In the genomic region with DNA sequence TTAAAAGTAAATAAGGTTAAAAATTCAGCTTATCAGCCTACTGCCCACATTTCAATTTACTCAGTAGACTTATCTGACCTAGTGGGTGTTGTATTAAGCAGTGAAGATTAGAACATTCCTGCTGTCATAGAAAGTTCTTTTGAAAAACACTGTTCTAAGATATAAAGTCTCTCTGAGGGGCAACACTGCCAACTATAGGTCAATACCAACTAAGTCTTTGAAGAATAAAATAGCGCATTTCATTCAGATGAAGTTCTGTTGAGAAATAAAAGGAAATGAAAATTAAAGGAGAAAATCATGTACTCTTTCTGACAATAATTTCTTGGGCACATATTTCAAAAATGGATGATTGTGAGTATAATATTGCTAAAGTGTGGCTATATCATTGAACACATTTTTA, we compare ENCODE assay signal across 1 cellular context.
TF ChIP-seq lines count a peak whose summit lies in the region.

No MANE protein-coding gene starts in this region.

TF ChIP-seq in WTC11, 78 proteins besides CTCF, POLR2A, EP300 and RAD21 (continued from another document):
- TF ChIP-seq, protein P1, sequence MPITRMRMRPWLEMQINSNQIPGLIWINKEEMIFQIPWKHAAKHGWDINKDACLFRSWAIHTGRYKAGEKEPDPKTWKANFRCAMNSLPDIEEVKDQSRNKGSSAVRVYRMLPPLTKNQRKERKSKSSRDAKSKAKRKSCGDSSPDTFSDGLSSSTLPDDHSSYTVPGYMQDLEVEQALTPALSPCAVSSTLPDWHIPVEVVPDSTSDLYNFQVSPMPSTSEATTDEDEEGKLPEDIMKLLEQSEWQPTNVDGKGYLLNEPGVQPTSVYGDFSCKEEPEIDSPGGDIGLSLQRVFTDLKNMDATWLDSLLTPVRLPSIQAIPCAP (CRISPR knock-in tag; IDR thresholded peaks at IDR 0.05): no peak
- TF ChIP-seq, protein P2, sequence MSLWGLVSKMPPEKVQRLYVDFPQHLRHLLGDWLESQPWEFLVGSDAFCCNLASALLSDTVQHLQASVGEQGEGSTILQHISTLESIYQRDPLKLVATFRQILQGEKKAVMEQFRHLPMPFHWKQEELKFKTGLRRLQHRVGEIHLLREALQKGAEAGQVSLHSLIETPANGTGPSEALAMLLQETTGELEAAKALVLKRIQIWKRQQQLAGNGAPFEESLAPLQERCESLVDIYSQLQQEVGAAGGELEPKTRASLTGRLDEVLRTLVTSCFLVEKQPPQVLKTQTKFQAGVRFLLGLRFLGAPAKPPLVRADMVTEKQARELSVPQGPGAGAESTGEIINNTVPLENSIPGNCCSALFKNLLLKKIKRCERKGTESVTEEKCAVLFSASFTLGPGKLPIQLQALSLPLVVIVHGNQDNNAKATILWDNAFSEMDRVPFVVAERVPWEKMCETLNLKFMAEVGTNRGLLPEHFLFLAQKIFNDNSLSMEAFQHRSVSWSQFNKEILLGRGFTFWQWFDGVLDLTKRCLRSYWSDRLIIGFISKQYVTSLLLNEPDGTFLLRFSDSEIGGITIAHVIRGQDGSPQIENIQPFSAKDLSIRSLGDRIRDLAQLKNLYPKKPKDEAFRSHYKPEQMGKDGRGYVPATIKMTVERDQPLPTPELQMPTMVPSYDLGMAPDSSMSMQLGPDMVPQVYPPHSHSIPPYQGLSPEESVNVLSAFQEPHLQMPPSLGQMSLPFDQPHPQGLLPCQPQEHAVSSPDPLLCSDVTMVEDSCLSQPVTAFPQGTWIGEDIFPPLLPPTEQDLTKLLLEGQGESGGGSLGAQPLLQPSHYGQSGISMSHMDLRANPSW (CRISPR knock-in tag; conservative IDR thresholded peaks at IDR 0.05; ENCODE audit: low read depth): no peak
- TF ChIP-seq, protein P3, sequence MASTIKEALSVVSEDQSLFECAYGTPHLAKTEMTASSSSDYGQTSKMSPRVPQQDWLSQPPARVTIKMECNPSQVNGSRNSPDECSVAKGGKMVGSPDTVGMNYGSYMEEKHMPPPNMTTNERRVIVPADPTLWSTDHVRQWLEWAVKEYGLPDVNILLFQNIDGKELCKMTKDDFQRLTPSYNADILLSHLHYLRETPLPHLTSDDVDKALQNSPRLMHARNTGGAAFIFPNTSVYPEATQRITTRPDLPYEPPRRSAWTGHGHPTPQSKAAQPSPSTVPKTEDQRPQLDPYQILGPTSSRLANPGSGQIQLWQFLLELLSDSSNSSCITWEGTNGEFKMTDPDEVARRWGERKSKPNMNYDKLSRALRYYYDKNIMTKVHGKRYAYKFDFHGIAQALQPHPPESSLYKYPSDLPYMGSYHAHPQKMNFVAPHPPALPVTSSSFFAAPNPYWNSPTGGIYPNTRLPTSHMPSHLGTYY (CRISPR knock-in tag; IDR thresholded peaks at IDR 0.05): no peak
- TF ChIP-seq FOXP1 (CRISPR knock-in tag; IDR thresholded peaks at IDR 0.05; ENCODE audit: borderline replicate concordance): no peak
- TF ChIP-seq OVOL2 (CRISPR knock-in tag; IDR thresholded peaks at IDR 0.05; ENCODE audit: borderline replicate concordance): no peak
- TF ChIP-seq, protein P4, sequence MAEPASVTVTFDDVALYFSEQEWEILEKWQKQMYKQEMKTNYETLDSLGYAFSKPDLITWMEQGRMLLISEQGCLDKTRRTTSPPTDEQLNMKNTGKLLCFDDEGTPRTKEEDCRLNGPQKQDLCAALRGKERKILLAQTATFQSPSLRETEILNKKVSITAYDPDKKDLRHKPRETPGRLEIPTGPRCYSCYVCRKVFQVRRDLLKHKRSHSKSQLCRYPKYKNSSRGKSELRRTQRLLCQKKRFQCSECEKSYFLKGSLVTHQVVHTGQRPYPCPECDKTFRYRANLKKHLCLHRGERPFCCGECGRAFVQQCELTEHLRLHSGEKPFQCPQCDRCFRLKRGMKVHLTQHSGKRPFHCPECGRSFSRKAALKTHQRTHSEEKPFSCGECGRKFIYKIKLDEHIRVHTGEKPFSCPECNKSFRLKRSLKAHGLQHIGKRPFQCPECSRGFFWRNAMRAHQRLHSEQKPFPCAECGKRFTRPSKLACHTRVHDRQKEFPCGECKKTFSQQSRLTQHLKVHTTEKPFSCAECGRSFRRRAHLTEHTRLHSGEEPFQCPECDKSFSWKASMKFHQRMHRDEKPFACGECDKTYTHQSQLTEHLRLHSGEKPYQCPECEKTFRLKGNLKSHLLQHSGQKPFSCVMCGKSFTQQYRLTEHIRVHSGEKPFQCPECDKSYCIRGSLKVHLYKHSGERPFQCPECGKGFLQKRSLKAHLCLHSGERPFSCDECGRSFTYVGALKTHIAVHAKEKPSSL (CRISPR knock-in tag; conservative IDR thresholded peaks at IDR 0.05): no peak
- TF ChIP-seq ZNF219 (CRISPR knock-in tag; IDR thresholded peaks at IDR 0.05; ENCODE audit: borderline replicate concordance): no peak
